In genomic region chr9:34171753-34172535, GRCh38 we compare ENCODE assay signal across 10 cellular contexts. TPM values are rescaled to one million over a fixed set of nuclear protein-coding genes. Genes with fewer than 3 reads are reported as not detected.
DNase-seq lines count a peak whose midpoint lies in the region; ATAC-seq and TF ChIP-seq lines count a peak whose summit lies in the region.
"Had no signal": no experiment of that assay in that cellular context is flagged by ENCODE, and none has a peak within 500 bp of the region (broad histone marks: within the 10 kb centered on the region; RNA-seq: fewer than 3 reads in every experiment).

No MANE protein-coding gene starts in this region.

- WGBS in psoas muscle, 3 donors: 92 to 96% (median 94%) methylated on average over 13 to 15 of the region's 15 CpGs

- no peaks in the 10 kb centered on the region for H3K9me3 ChIP-seq in psoas muscle

- no peaks in the 10 kb centered on the region for H3K36me3 ChIP-seq in psoas muscle (ENCODE audit: insufficient read depth in 1 of 2, low read depth in 1 of 2)

- ATAC-seq in GM18502 (IDR thresholded peaks at IDR 0.05; ENCODE audit: poor library complexity, unreplicated experiment) (peak; percentile 68), HG03565 (IDR thresholded peaks at IDR 0.05; ENCODE audit: unreplicated experiment) (peak; percentile 71), natural killer cell (peak; percentile 62 to 80 (median 64)), GM21367 (IDR thresholded peaks at IDR 0.05; ENCODE audit: unreplicated experiment) (no peak), GM18858 (IDR thresholded peaks at IDR 0.05; ENCODE audit: unreplicated experiment) (no peak), psoas muscle (no peak)

- H3K9me3 Mint-ChIP-seq in natural killer cell: no peaks in the 10 kb centered on the region

- H3K27me3 Mint-ChIP-seq in natural killer cell (ENCODE audit: low read depth in 2 of 2): no peaks in the 10 kb centered on the region

- H3K36me3 Mint-ChIP-seq in natural killer cell: no peaks in the 10 kb centered on the region

- no peak overlapping the region for H3K27ac ChIP-seq in psoas muscle
- H3K27ac ChIP-seq: epithelial cell of prostate, SK-N-MC had no signal

- intact Hi-C loops in natural killer cell (cut with micrococcal nuclease) (no loop called here), psoas muscle (cut with DNase I) (no loop called here)

- H3K27me3 ChIP-seq in psoas muscle (ENCODE audit: insufficient read depth in 3 of 3, low read length in 2 of 3): no peaks in the 10 kb centered on the region

- peak overlapping the region in 1 of 2 donors; percentile 23 for H3K27ac Mint-ChIP-seq in natural killer cell

- peaks cover 0 to 10% of the 10 kb centered on the region in 2 donors for H3K4me1 Mint-ChIP-seq in natural killer cell

- no peaks in the 10 kb centered on the region for H3K4me1 ChIP-seq in psoas muscle

- no peak for TF ChIP-seq CTCF in natural killer cell (IDR thresholded peaks at IDR 0.05)
- no peak for TF ChIP-seq CTCF in psoas muscle (IDR thresholded peaks at IDR 0.05)

- DNase-seq in activated CD4-positive, alpha-beta T cell treated with anti-CD3 and anti-CD28 coated beads, Interleukin-2, amount 50 U/mL, for 48 hours: peak; percentile 17 to 50
- DNase-seq in natural killer cell (no peak), retina (no peak), psoas muscle (no peak)

- H3K4me3 ChIP-seq in psoas muscle: no peak overlapping the region
- H3K4me3 ChIP-seq: SK-N-MC had no signal

- peak overlapping the region; percentile 56 for H3K4me3 Mint-ChIP-seq in natural killer cell

RNA-seq across cellular contexts. Expression of gene UBAP1, which starts 6.9 kb away (rescaled TPM):
- total RNA-seq in natural killer cell: 10 to 100 TPM; 43.6 to 59.3 (median 49.7) TPM
- 100 to 1,000 TPM in 1 of 4 donors, 10 to 100 TPM in 3; 55.8 to 126 (median 73.4) TPM for total RNA-seq in psoas muscle
- 100 to 1,000 TPM in 1 of 3 donors, 10 to 100 TPM in 2; 89.6 to 203 (median 92.9) TPM for polyA plus RNA-seq in psoas muscle

RNA-seq across cellular contexts. Expression of gene DCAF12, which starts 45.4 kb away (rescaled TPM):
- total RNA-seq in natural killer cell (10 to 100 TPM; 14.9 to 24.3 (median 21.3) TPM), psoas muscle (10 to 100 TPM; 18.0 to 27.1 (median 23.3) TPM)
- polyA plus RNA-seq in psoas muscle: 10 to 100 TPM; 15.8 to 38.0 (median 18.1) TPM

Comparison
In these comparisons a context has a peak if more than half of its experiments do, and no peak if none do; other contexts are left out.
1. ATAC-seq: peak in GM18502 (single experiment), HG03565 (single experiment) and natural killer cell (3 of 3); none in GM21367 (single experiment), GM18858 (single experiment) and psoas muscle (0 of 4).
2. DNase-seq: peak in activated CD4-positive, alpha-beta T cell treated with anti-CD3 and anti-CD28 coated beads, Interleukin-2, amount 50 U/mL, for 48 hours (2 of 2); none in natural killer cell (single experiment), retina (single experiment) and psoas muscle (0 of 2).